In genomic region chr9:123550797-123551196, GRCh38 we compare ENCODE assay signal across 16 cellular contexts.
DNase-seq lines count a peak whose midpoint lies in the region; ATAC-seq and TF ChIP-seq lines count a peak whose summit lies in the region.
"Had no signal": no experiment of that assay in that cellular context is flagged by ENCODE, and none has a peak within 500 bp of the region (broad histone marks: within the 10 kb centered on the region; RNA-seq: fewer than 3 reads in every experiment).

No MANE protein-coding gene starts in this region.

- no peak overlapping the region for H3K4me3 ChIP-seq in esophagus muscularis mucosa
- H3K4me3 ChIP-seq in thyroid gland (replicated peaks in 1 of 3), result no peak overlapping the region
- H3K4me3 ChIP-seq: body of pancreas had no signal

- no peak for ATAC-seq in HG03571 (IDR thresholded peaks at IDR 0.05; ENCODE audit: unreplicated experiment)
- ATAC-seq: body of pancreas, left ventricle myocardium superior, Panc1, T-cell had no signal

- TF ChIP-seq CTCF in esophagus muscularis mucosa (IDR thresholded peaks at IDR 0.05), result no peak
- TF ChIP-seq CTCF in thyroid gland (IDR thresholded peaks at IDR 0.05), result no peak

- H3K36me3 ChIP-seq in esophagus muscularis mucosa (peaks cover 0 to 10% (median 7%) of the 10 kb centered on the region in 4 donors), thyroid gland (no peaks in the 10 kb centered on the region)

- H3K27ac ChIP-seq in esophagus muscularis mucosa (replicated peaks in 1 of 4), result no peak overlapping the region
- peak overlapping the region in 2 of 3 donors; percentile 48 to 72 for H3K27ac ChIP-seq in thyroid gland
- H3K27ac ChIP-seq: body of pancreas, VCaP had no signal

- WGBS in esophagus muscularis mucosa, result 92% methylated on average over 5 of the region's 5 CpGs
- 51 to 53% methylated on average over 5 of the region's 5 CpGs for WGBS in thyroid gland, 2 donors

- DNase-seq in NCI-H524 (lab: John Stamatoyannopoulos, UW) (peak; percentile 11 to 63), NCI-H524 treated with DMSO at 0.1 percent for 48 hours (lab: John Stamatoyannopoulos, UW) (no peak), NCI-H526 (lab: John Stamatoyannopoulos, UW) (peak; percentile 36 to 50), esophagus muscularis mucosa (ENCODE audit: extremely low spot score) (peak; percentile 34), thyroid gland (peak; percentile 58 to 68), GDM1 (lab: John Stamatoyannopoulos, UW) (no peak), SW 1271 (lab: John Stamatoyannopoulos, UW) (no peak)
- DNase-seq: ACHN, body of pancreas, left ventricle myocardium superior, naive B cell, NCI-H226, T-cell had no signal

- no peak for TF ChIP-seq POLR2A in esophagus muscularis mucosa (IDR thresholded peaks at IDR 0.05; ENCODE audit: low read depth)
- no peak for TF ChIP-seq POLR2A in thyroid gland (IDR thresholded peaks at IDR 0.05)

- H3K27me3 ChIP-seq in esophagus muscularis mucosa (no peaks in the 10 kb centered on the region), thyroid gland (no peaks in the 10 kb centered on the region)
- H3K27me3 ChIP-seq: body of pancreas had no signal

- H3K9me3 ChIP-seq in esophagus muscularis mucosa (no peaks in the 10 kb centered on the region), thyroid gland (no peaks in the 10 kb centered on the region)
- H3K9me3 ChIP-seq: body of pancreas had no signal

- TF ChIP-seq EP300 in esophagus muscularis mucosa (IDR thresholded peaks at IDR 0.05), result no peak

- intact Hi-C loops in esophagus muscularis mucosa (cut with DNase I), result no loop called here
- intact Hi-C loops in thyroid gland (cut with DNase I), result no loop called here

- H3K4me1 ChIP-seq in esophagus muscularis mucosa (no peaks in the 10 kb centered on the region), thyroid gland (peaks cover 26 to 36% of the 10 kb centered on the region in 2 donors)
- H3K4me1 ChIP-seq: body of pancreas had no signal

Comparison
In these comparisons a context has a peak if more than half of its experiments do, and no peak if none do; other contexts are left out.
1. DNase-seq: peak in NCI-H524 (2 of 2), NCI-H526 (2 of 2), esophagus muscularis mucosa (single experiment) and thyroid gland (2 of 2); none in NCI-H524 treated with DMSO at 0.1 percent for 48 hours (single experiment), GDM1 (single experiment) and SW 1271 (0 of 2).
2. H3K27ac ChIP-seq: peak in thyroid gland (2 of 3); none in esophagus muscularis mucosa (0 of 4).